Comparison of ENCODE assay signal across 8 cellular contexts in genomic region chr1:231240531-231240882, GRCh38. TPM values are rescaled to one million over a fixed set of nuclear protein-coding genes. Genes with fewer than 3 reads are reported as not detected.
DNase-seq lines count a peak whose midpoint lies in the region; ATAC-seq and TF ChIP-seq lines count a peak whose summit lies in the region.

No MANE protein-coding gene starts in this region.

- no peaks in the 10 kb centered on the region for H3K27me3 ChIP-seq in BLaER1

- H3K4me3 ChIP-seq in BLaER1 = peak overlapping the region; percentile 83
- peak overlapping the region; percentile 97 for H3K4me3 ChIP-seq in fibroblast of pulmonary artery (replicated peaks; ENCODE audit: low read depth, low read length)

- H3K27ac Mint-ChIP-seq in T-cell (peak overlapping the region; percentile 95 to 98), osteocyte (ENCODE audit: unreplicated experiment) (peak overlapping the region; percentile 94)

- peak in 1 of 34 experiments; percentile 4 for DNase-seq in T-cell
- no peak for DNase-seq in fibroblast of pulmonary artery (ENCODE audit: low read depth)
- no peak for DNase-seq in osteocyte (ENCODE audit: extremely low spot score, unreplicated experiment)
- DNase-seq in NCI-H2196 treated with DMSO at 0.1 percent for 48 hours (lab: John Stamatoyannopoulos, UW; ENCODE audit: unreplicated experiment) = no peak

- peaks cover 58% of the 10 kb centered on the region for H3K36me3 ChIP-seq in BLaER1

- peaks cover 37% of the 10 kb centered on the region for H3K36me3 Mint-ChIP-seq in T-cell
- H3K36me3 Mint-ChIP-seq in osteocyte (ENCODE audit: unreplicated experiment) = peaks cover 26% of the 10 kb centered on the region

- peak overlapping the region; percentile 90 for H3K4me2 ChIP-seq in BLaER1

- H3K27me3 Mint-ChIP-seq in T-cell (no peaks in the 10 kb centered on the region), osteocyte (ENCODE audit: unreplicated experiment) (no peaks in the 10 kb centered on the region)

- no peaks in the 10 kb centered on the region for H3K9me3 ChIP-seq in BLaER1

- POLR2A ChIA-PET in T-cell (lab: Charles Lee) = interaction anchor here (0.7 kb wide), 2 partner anchors 24 to 386 kb away, joined by 3 read pairs; no protein-coding TSS in a partner anchor

- no peak for TF ChIP-seq CTCF in fibroblast of pulmonary artery (IDR thresholded peaks at IDR 0.05; ENCODE audit: low read length, missing control alignments)
- no peak for TF ChIP-seq CTCF in osteocyte (IDR thresholded peaks at IDR 0.05)

- H3K4me3 Mint-ChIP-seq in T-cell (peak overlapping the region; percentile 91 to 97 (median 94)), osteocyte (ENCODE audit: unreplicated experiment) (peak overlapping the region; percentile 93)

- peak; percentile 9 for ATAC-seq in GM21825 (IDR thresholded peaks at IDR 0.05; ENCODE audit: unreplicated experiment)
- ATAC-seq in T-cell (replicated peaks in 1 of 4) = peak in 2 of 4 experiments; percentile 3 to 11
- no peak for ATAC-seq in GM19328 (IDR thresholded peaks at IDR 0.05; ENCODE audit: unreplicated experiment)
- no peak for ATAC-seq in HG02623 (IDR thresholded peaks at IDR 0.05; ENCODE audit: unreplicated experiment)

- peak overlapping the region; percentile 90 for H3K9ac ChIP-seq in BLaER1

- peak overlapping the region; percentile 86 for H3K27ac ChIP-seq in BLaER1

- peaks cover 41% of the 10 kb centered on the region for H3K4me1 ChIP-seq in BLaER1

- H3K9me3 Mint-ChIP-seq in T-cell (no peaks in the 10 kb centered on the region), osteocyte (ENCODE audit: unreplicated experiment) (no peaks in the 10 kb centered on the region)

- H3K4me1 Mint-ChIP-seq in T-cell = peaks cover 75 to 85% (median 80%) of the 10 kb centered on the region in 3 donors
- peaks cover 36% of the 10 kb centered on the region for H3K4me1 Mint-ChIP-seq in osteocyte (ENCODE audit: unreplicated experiment)

- peaks cover 29% of the 10 kb centered on the region; the same call in 1 of the 2 replicates for H4K20me1 ChIP-seq in BLaER1

- CTCF ChIA-PET in T-cell (lab: Charles Lee) = interaction anchor here (0.6 to 0.9 kb wide), 4 partner anchors 81 to 1750 kb away, joined by 3 to 12 read pairs (median 3); no protein-coding TSS in a partner anchor

RNA-seq across cellular contexts. Expression of gene GNPAT, which starts 0.5 kb away (rescaled TPM):
- total RNA-seq in T-cell (10 to 100 TPM; 23.7 to 36.9 (median 35.5) TPM), osteocyte (37.3 and 39.9 TPM in 2 replicates)
